8 cellular contexts compared by ENCODE assay signal in the genomic region with DNA sequence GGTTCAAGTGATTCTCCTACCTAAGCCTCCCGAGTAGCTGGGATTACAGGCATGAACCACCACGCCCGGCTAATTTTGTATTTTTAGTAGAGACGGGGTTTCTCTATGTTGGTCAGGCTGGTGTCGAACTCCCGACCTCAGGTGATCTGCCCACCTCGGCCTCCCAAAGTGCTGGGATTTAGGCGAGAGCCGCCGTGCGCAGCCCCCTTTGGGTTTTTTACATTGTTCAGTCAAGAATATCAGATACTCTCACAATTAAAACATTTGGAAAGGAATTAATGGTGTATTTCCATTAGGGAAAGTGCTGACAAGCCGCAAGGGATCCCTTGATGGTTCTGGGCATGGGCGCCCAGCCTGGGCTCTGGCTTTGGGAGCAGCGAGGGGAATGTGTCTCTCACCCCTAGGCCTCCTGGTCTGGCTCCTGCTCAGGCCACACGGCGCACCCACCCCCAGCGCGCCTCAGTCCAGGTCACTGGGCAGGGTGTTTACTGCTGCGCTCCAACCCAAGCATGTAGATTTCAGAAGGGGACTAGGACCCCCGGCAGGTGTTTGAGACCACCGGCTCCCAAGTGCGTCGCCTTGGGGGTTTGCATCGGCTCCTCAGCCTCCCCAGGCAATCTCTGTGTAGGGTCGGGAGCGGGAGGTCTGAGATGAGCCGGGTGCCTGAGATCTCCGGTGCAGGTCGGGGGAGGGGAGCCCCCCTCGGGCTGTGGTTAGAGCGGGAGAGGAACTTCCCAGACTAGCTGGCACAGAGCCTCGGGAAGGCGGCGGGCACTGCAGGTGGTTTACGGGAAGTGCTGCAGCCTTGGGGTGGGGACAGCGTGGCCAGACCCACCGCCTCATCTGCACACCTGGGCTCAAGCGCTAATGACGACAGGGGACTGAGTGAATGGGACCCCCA. TPM values are rescaled to one million over a fixed set of nuclear protein-coding genes. Genes with fewer than 3 reads are reported as not detected.
DNase-seq lines count a peak whose midpoint lies in the region; ATAC-seq lines count a peak whose summit lies in the region.
"Had no signal": no experiment of that assay in that cellular context is flagged by ENCODE, and none has a peak within 500 bp of the region (broad histone marks: within the 10 kb centered on the region; RNA-seq: fewer than 3 reads in every experiment).

No MANE protein-coding gene starts in this region.

- H3K27ac ChIP-seq in HUES64 (ENCODE audit: low read depth, low read length): no peak overlapping the region
- no peak overlapping the region for H3K27ac ChIP-seq in iPS-18a (ENCODE audit: low read length)

- H3K27me3 ChIP-seq in HUES64 (ENCODE audit: insufficient read depth, low read length) (no peaks in the 10 kb centered on the region), iPS-18a (ENCODE audit: control insufficient read depth, insufficient read depth, low read length) (no peaks in the 10 kb centered on the region)

- H3K9ac ChIP-seq in HUES64 (ENCODE audit: low read depth, low read length) (peak overlapping the region; percentile 79; the same call in 1 of the 2 replicates), iPS-18a (ENCODE audit: low read length) (no peak overlapping the region)

- H3K4me1 ChIP-seq in HUES64 (ENCODE audit: insufficient read depth, low read length): peaks cover 2% of the 10 kb centered on the region; the same call in 1 of the 2 replicates
- no peaks in the 10 kb centered on the region for H3K4me1 ChIP-seq in iPS-18a (ENCODE audit: control insufficient read depth, low read depth, low read length)

- CTCF ChIA-PET in activated CD4-positive, alpha-beta memory T cell treated with anti-CD3 and anti-CD28 coated beads, Interleukin-2, amount 10 ng/mL, durations not matched to agents 7 days and 5 days (lab: Charles Lee): interaction anchor here (1.4 kb wide), 1 partner anchor 107 kb away, joined by 4 read pairs; no protein-coding TSS in a partner anchor

- H3K36me3 ChIP-seq in HUES64 (ENCODE audit: insufficient read depth, low read length) (peaks cover 25% of the 10 kb centered on the region), iPS-18a (ENCODE audit: control insufficient read depth, low read depth, low read length) (peaks cover 4% of the 10 kb centered on the region)

- POLR2A ChIA-PET in activated CD4-positive, alpha-beta memory T cell treated with anti-CD3 and anti-CD28 coated beads, Interleukin-2, amount 10 ng/mL, durations not matched to agents 7 days and 5 days (lab: Charles Lee): interaction anchor here (1.1 to 1.6 kb wide), 10 partner anchors 10 to 132 kb away, joined by 3 to 12 read pairs (median 4); partner anchors contain the start of genes DEAF1, PHRF1 and TMEM80

- WGBS in HUES64: 91% methylated on average over 39 of the region's 39 CpGs

- peak overlapping the region; percentile 70 for H3K4me3 ChIP-seq in HUES64 (ENCODE audit: low read length)
- peak overlapping the region; percentile 72 for H3K4me3 ChIP-seq in iPS-18a (ENCODE audit: low read length)

- no peak for DNase-seq in activated CD4-positive, alpha-beta memory T cell treated with anti-CD3 and anti-CD28 coated beads, Interleukin-2, amount 10 ng/mL, durations not matched to agents 7 days and 5 days
- no peak for DNase-seq in stimulated activated naive B cell treated with anti-CD40 and anti-IgM and Interleukin-4, amounts not matched to agents 10 μg/mL and 1 μg/mL and 100 μg/mL, for 72 hours
- DNase-seq in NOMO-1 treated with DMSO at 0.1 percent for 48 hours (lab: John Stamatoyannopoulos, UW; ENCODE audit: unreplicated experiment) (no peak), HUDEP-2 (lab: John Stamatoyannopoulos, UW; ENCODE audit: unreplicated experiment in 76 of 76) (no peak), HPDE6-E6E7 (ENCODE audit: extremely low spot score) (no peak)

- H3K9me3 ChIP-seq in HUES64 (ENCODE audit: insufficient read depth, low read depth, low read length) (no peaks in the 10 kb centered on the region), iPS-18a (ENCODE audit: control insufficient read depth, low read depth, low read length) (no peaks in the 10 kb centered on the region)

- ATAC-seq in stimulated activated naive B cell treated with anti-CD40 and anti-IgM and Interleukin-4, amounts not matched to agents 10 μg/mL and 1 μg/mL and 100 μg/mL, for 72 hours (replicated peaks): no peak

- peaks cover 13% of the 10 kb centered on the region for H3K4me1 Mint-ChIP-seq in activated CD4-positive, alpha-beta memory T cell treated with anti-CD3 and anti-CD28 coated beads, Interleukin-2, amount 10 ng/mL, durations not matched to agents 7 days and 5 days
- peaks cover 15 to 41% of the 10 kb centered on the region in 2 donors for H3K4me1 Mint-ChIP-seq in stimulated activated naive B cell treated with anti-CD40 and anti-IgM and Interleukin-4, amounts not matched to agents 10 μg/mL and 1 μg/mL and 100 μg/mL, for 72 hours

- no peaks in the 10 kb centered on the region for H3K27me3 Mint-ChIP-seq in activated CD4-positive, alpha-beta memory T cell treated with anti-CD3 and anti-CD28 coated beads, Interleukin-2, amount 10 ng/mL, durations not matched to agents 7 days and 5 days
- H3K27me3 Mint-ChIP-seq in stimulated activated naive B cell treated with anti-CD40 and anti-IgM and Interleukin-4, amounts not matched to agents 10 μg/mL and 1 μg/mL and 100 μg/mL, for 72 hours: no peaks in the 10 kb centered on the region

- peaks cover 37% of the 10 kb centered on the region for H3K36me3 Mint-ChIP-seq in activated CD4-positive, alpha-beta memory T cell treated with anti-CD3 and anti-CD28 coated beads, Interleukin-2, amount 10 ng/mL, durations not matched to agents 7 days and 5 days (ENCODE audit: low read depth)
- H3K36me3 Mint-ChIP-seq in stimulated activated naive B cell treated with anti-CD40 and anti-IgM and Interleukin-4, amounts not matched to agents 10 μg/mL and 1 μg/mL and 100 μg/mL, for 72 hours: peaks cover 17 to 22% of the 10 kb centered on the region in 2 donors

- H3K9me3 Mint-ChIP-seq in activated CD4-positive, alpha-beta memory T cell treated with anti-CD3 and anti-CD28 coated beads, Interleukin-2, amount 10 ng/mL, durations not matched to agents 7 days and 5 days: no peaks in the 10 kb centered on the region
- H3K9me3 Mint-ChIP-seq in stimulated activated naive B cell treated with anti-CD40 and anti-IgM and Interleukin-4, amounts not matched to agents 10 μg/mL and 1 μg/mL and 100 μg/mL, for 72 hours: no peaks in the 10 kb centered on the region

- peak overlapping the region; percentile 94 for H3K4me3 Mint-ChIP-seq in activated CD4-positive, alpha-beta memory T cell treated with anti-CD3 and anti-CD28 coated beads, Interleukin-2, amount 10 ng/mL, durations not matched to agents 7 days and 5 days
- peak overlapping the region; percentile 93 to 94 for H3K4me3 Mint-ChIP-seq in stimulated activated naive B cell treated with anti-CD40 and anti-IgM and Interleukin-4, amounts not matched to agents 10 μg/mL and 1 μg/mL and 100 μg/mL, for 72 hours

- peak overlapping the region; percentile 97 for H3K27ac Mint-ChIP-seq in activated CD4-positive, alpha-beta memory T cell treated with anti-CD3 and anti-CD28 coated beads, Interleukin-2, amount 10 ng/mL, durations not matched to agents 7 days and 5 days
- H3K27ac Mint-ChIP-seq in stimulated activated naive B cell treated with anti-CD40 and anti-IgM and Interleukin-4, amounts not matched to agents 10 μg/mL and 1 μg/mL and 100 μg/mL, for 72 hours: peak overlapping the region; percentile 98

RNA-seq across cellular contexts. Expression of gene IRF7, which starts 0.8 kb away (rescaled TPM):
- 6.0 TPM for polyA plus RNA-seq in HUES64 (2013, experiment 1 of 2)
- 4.6 TPM for polyA plus RNA-seq in HUES64 (2013, experiment 2 of 2)
- 100 to 1,000 TPM; 220 to 221 TPM for total RNA-seq in activated CD4-positive, alpha-beta memory T cell treated with anti-CD3 and anti-CD28 coated beads, Interleukin-2, amount 10 ng/mL, durations not matched to agents 7 days and 5 days

RNA-seq across cellular contexts. Expression of gene CDHR5, which starts 8.2 kb away (rescaled TPM):
- not detected for polyA plus RNA-seq in HUES64 (2013, experiment 1 of 2)
- not detected for polyA plus RNA-seq in HUES64 (2013, experiment 2 of 2)
- not detected for total RNA-seq in activated CD4-positive, alpha-beta memory T cell treated with anti-CD3 and anti-CD28 coated beads, Interleukin-2, amount 10 ng/mL, durations not matched to agents 7 days and 5 days
- total RNA-seq: lung microvascular endothelial cell had no signal

RNA-seq across cellular contexts. Expression of gene SCT, which starts 10.4 kb away (rescaled TPM):
- polyA plus RNA-seq in HUES64 (2013, experiment 1 of 2): 1.7 TPM
- not detected for polyA plus RNA-seq in HUES64 (2013, experiment 2 of 2)
- not detected for total RNA-seq in activated CD4-positive, alpha-beta memory T cell treated with anti-CD3 and anti-CD28 coated beads, Interleukin-2, amount 10 ng/mL, durations not matched to agents 7 days and 5 days
- total RNA-seq: lung microvascular endothelial cell had no signal

RNA-seq across cellular contexts. Expression of gene DRD4, which starts 20.5 kb away (rescaled TPM):
- 2.0 TPM for polyA plus RNA-seq in HUES64 (2013, experiment 1 of 2)
- polyA plus RNA-seq in HUES64 (2013, experiment 2 of 2): 2.2 TPM
- total RNA-seq in activated CD4-positive, alpha-beta memory T cell treated with anti-CD3 and anti-CD28 coated beads, Interleukin-2, amount 10 ng/mL, durations not matched to agents 7 days and 5 days: under 1 TPM; 0.18 to 0.20 TPM
- total RNA-seq: lung microvascular endothelial cell had no signal

RNA-seq across cellular contexts. Expression of gene PHRF1, which starts 40.3 kb away (rescaled TPM):
- polyA plus RNA-seq in HUES64 (2013, experiment 1 of 2): 21.9 TPM
- polyA plus RNA-seq in HUES64 (2013, experiment 2 of 2): 23.0 TPM
- 10 to 100 TPM; 38.7 to 39.1 TPM for total RNA-seq in activated CD4-positive, alpha-beta memory T cell treated with anti-CD3 and anti-CD28 coated beads, Interleukin-2, amount 10 ng/mL, durations not matched to agents 7 days and 5 days
